1 cellular context compared by ENCODE assay signal in the genomic region with DNA sequence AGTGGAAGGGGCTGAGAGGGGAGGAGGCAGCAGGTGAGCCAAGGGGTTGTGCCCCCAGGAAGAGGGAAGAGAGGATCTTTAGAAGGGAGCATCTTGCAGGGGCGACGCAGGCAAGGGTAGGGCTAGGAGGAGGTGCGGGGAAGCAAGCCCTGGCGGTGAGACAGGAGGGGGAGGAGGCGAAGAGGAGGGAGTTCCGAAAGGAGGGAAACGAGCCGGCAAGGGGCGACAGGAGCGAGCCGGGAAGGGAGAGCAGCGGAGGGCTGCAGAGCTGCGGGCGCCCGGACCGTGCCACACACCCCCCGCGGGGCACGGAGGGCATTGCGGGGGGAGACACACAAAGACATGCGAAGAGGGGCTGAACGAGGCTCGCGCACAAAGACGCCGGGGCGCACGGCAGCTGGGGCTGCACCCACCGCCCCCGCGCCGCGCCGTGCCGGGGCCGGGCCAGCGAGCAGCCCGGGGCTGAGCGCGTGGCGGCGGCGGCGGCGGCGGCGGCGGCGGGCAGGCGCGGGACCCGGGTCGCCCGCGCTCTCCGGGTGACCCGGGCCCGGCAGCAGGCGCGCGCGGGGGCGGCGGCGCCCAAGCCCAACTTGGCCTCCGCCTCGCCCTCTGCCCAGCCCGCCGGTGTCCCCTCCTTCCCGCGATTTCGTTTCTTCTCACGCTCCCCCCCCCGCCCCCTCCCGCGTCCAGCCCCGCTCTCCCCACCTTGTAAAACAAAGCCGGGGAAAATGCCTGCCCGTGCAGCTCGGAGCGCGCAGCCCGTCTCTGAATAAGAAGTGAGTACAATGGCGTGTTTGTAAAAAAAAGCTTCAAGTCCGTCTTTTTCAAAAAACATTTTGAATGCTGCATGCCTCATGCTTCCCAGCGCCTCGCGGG.
TF ChIP-seq lines count a peak whose summit lies in the region.

A gene with protein sequence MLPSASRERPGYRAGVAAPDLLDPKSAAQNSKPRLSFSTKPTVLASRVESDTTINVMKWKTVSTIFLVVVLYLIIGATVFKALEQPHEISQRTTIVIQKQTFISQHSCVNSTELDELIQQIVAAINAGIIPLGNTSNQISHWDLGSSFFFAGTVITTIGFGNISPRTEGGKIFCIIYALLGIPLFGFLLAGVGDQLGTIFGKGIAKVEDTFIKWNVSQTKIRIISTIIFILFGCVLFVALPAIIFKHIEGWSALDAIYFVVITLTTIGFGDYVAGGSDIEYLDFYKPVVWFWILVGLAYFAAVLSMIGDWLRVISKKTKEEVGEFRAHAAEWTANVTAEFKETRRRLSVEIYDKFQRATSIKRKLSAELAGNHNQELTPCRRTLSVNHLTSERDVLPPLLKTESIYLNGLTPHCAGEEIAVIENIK (plus strand): TSS at position 206 of the 876 bp plus-strand sequence. CDS start 649 bp downstream, at position 855.

TF ChIP-seq in WTC11, 78 proteins besides CTCF, POLR2A, EP300 and RAD21 (continued from another document):
- TF ChIP-seq FOXK1 (CRISPR knock-in tag; IDR thresholded peaks at IDR 0.05) (no peak), ATF6 (CRISPR knock-in tag; IDR thresholded peaks at IDR 0.05) (no peak), CREM (CRISPR knock-in tag; IDR thresholded peaks at IDR 0.05) (no peak)
